1 cellular context compared by ENCODE assay signal in the genomic region with DNA sequence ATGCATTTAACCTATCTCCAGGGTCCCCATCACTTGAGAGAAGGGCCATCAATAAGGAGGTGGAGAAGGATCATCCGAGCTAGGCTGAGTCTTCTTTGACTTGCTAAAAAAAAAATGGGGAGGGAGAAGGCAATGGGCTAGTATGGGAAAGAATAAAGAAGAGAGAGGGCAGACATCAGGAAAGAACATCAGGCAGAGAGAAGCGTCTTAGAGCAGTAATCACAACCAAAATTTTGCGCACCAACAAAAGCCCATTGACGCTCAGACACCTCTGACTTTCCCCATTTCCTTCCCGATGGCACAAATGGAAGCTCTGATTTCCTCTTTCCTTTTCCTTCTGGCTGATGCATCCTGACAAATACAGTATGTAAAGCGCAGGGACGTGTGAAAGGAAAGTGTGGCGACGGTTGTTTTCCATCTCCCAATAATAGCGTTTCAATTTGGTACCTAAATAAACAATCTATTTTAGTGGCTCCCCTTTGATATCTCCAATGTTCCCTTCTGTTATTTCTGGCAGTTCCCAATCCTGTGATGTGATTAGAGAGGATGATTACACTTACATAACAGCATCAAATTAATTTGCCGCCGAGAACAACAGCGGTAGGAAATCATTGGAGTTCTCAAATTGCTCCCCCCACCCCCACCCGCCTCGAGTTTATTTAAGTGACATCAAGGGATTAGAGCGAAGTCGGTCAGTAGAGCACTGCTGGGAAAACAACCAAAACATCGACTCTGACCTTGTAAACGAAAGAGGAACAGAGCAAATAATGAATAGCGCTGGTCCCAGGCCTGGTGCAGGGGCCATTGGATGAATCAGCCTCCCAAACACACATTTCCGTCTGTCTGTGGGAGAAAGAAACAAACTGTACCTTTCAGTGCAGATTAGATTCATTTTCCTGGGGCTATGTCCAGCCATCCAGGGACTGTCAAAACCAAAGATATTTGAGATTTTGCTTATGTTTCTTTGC.
TF ChIP-seq lines count a peak whose summit lies in the region.

No MANE protein-coding gene starts in this region.

TF ChIP-seq in HepG2, 621 proteins besides CTCF, POLR2A, EP300 and RAD21 (continued from another document and continues in another):
- TF ChIP-seq, protein P1, sequence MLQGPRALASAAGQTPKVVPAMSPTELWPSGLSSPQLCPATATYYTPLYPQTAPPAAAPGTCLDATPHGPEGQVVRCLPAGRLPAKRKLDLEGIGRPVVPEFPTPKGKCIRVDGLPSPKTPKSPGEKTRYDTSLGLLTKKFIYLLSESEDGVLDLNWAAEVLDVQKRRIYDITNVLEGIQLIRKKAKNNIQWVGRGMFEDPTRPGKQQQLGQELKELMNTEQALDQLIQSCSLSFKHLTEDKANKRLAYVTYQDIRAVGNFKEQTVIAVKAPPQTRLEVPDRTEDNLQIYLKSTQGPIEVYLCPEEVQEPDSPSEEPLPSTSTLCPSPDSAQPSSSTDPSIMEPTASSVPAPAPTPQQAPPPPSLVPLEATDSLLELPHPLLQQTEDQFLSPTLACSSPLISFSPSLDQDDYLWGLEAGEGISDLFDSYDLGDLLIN (CRISPR knock-in tag; IDR thresholded peaks at IDR 0.05; ENCODE audit: borderline replicate concordance) = no peak
- TF ChIP-seq, protein P2, sequence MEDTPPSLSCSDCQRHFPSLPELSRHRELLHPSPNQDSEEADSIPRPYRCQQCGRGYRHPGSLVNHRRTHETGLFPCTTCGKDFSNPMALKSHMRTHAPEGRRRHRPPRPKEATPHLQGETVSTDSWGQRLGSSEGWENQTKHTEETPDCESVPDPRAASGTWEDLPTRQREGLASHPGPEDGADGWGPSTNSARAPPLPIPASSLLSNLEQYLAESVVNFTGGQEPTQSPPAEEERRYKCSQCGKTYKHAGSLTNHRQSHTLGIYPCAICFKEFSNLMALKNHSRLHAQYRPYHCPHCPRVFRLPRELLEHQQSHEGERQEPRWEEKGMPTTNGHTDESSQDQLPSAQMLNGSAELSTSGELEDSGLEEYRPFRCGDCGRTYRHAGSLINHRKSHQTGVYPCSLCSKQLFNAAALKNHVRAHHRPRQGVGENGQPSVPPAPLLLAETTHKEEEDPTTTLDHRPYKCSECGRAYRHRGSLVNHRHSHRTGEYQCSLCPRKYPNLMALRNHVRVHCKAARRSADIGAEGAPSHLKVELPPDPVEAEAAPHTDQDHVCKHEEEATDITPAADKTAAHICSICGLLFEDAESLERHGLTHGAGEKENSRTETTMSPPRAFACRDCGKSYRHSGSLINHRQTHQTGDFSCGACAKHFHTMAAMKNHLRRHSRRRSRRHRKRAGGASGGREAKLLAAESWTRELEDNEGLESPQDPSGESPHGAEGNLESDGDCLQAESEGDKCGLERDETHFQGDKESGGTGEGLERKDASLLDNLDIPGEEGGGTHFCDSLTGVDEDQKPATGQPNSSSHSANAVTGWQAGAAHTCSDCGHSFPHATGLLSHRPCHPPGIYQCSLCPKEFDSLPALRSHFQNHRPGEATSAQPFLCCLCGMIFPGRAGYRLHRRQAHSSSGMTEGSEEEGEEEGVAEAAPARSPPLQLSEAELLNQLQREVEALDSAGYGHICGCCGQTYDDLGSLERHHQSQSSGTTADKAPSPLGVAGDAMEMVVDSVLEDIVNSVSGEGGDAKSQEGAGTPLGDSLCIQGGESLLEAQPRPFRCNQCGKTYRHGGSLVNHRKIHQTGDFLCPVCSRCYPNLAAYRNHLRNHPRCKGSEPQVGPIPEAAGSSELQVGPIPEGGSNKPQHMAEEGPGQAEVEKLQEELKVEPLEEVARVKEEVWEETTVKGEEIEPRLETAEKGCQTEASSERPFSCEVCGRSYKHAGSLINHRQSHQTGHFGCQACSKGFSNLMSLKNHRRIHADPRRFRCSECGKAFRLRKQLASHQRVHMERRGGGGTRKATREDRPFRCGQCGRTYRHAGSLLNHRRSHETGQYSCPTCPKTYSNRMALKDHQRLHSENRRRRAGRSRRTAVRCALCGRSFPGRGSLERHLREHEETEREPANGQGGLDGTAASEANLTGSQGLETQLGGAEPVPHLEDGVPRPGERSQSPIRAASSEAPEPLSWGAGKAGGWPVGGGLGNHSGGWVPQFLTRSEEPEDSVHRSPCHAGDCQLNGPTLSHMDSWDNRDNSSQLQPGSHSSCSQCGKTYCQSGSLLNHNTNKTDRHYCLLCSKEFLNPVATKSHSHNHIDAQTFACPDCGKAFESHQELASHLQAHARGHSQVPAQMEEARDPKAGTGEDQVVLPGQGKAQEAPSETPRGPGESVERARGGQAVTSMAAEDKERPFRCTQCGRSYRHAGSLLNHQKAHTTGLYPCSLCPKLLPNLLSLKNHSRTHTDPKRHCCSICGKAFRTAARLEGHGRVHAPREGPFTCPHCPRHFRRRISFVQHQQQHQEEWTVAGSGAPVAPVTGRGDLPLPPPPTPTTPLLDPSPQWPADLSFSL (CRISPR knock-in tag; IDR thresholded peaks at IDR 0.05) = no peak
- TF ChIP-seq, protein P3, sequence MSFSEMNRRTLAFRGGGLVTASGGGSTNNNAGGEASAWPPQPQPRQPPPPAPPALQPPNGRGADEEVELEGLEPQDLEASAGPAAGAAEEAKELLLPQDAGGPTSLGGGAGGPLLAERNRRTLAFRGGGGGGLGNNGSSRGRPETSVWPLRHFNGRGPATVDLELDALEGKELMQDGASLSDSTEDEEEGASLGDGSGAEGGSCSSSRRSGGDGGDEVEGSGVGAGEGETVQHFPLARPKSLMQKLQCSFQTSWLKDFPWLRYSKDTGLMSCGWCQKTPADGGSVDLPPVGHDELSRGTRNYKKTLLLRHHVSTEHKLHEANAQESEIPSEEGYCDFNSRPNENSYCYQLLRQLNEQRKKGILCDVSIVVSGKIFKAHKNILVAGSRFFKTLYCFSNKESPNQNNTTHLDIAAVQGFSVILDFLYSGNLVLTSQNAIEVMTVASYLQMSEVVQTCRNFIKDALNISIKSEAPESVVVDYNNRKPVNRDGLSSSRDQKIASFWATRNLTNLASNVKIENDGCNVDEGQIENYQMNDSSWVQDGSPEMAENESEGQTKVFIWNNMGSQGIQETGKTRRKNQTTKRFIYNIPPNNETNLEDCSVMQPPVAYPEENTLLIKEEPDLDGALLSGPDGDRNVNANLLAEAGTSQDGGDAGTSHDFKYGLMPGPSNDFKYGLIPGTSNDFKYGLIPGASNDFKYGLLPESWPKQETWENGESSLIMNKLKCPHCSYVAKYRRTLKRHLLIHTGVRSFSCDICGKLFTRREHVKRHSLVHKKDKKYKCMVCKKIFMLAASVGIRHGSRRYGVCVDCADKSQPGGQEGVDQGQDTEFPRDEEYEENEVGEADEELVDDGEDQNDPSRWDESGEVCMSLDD (CRISPR knock-in tag; IDR thresholded peaks at IDR 0.05; ENCODE audit: borderline replicate concordance) = no peak
- TF ChIP-seq, protein P4, sequence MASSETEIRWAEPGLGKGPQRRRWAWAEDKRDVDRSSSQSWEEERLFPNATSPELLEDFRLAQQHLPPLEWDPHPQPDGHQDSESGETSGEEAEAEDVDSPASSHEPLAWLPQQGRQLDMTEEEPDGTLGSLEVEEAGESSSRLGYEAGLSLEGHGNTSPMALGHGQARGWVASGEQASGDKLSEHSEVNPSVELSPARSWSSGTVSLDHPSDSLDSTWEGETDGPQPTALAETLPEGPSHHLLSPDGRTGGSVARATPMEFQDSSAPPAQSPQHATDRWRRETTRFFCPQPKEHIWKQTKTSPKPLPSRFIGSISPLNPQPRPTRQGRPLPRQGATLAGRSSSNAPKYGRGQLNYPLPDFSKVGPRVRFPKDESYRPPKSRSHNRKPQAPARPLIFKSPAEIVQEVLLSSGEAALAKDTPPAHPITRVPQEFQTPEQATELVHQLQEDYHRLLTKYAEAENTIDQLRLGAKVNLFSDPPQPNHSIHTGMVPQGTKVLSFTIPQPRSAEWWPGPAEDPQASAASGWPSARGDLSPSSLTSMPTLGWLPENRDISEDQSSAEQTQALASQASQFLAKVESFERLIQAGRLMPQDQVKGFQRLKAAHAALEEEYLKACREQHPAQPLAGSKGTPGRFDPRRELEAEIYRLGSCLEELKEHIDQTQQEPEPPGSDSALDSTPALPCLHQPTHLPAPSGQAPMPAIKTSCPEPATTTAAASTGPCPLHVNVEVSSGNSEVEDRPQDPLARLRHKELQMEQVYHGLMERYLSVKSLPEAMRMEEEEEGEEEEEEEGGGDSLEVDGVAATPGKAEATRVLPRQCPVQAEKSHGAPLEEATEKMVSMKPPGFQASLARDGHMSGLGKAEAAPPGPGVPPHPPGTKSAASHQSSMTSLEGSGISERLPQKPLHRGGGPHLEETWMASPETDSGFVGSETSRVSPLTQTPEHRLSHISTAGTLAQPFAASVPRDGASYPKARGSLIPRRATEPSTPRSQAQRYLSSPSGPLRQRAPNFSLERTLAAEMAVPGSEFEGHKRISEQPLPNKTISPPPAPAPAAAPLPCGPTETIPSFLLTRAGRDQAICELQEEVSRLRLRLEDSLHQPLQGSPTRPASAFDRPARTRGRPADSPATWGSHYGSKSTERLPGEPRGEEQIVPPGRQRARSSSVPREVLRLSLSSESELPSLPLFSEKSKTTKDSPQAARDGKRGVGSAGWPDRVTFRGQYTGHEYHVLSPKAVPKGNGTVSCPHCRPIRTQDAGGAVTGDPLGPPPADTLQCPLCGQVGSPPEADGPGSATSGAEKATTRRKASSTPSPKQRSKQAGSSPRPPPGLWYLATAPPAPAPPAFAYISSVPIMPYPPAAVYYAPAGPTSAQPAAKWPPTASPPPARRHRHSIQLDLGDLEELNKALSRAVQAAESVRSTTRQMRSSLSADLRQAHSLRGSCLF (CRISPR knock-in tag; IDR thresholded peaks at IDR 0.05; ENCODE audit: borderline replicate concordance) = no peak
- TF ChIP-seq ZNF598 (CRISPR knock-in tag; IDR thresholded peaks at IDR 0.05; ENCODE audit: borderline replicate concordance) (no peak), EHMT2 (IDR thresholded peaks at IDR 0.05; ENCODE audit: borderline replicate concordance, low read depth, low read length) (peak; percentile 64; the same call in 1 of the 2 replicates), SPEN (CRISPR knock-in tag; IDR thresholded peaks at IDR 0.05; ENCODE audit: low read depth) (peak; percentile 44; the same call in 1 of the 2 replicates), KAT7 (CRISPR knock-in tag; IDR thresholded peaks at IDR 0.05; ENCODE audit: borderline replicate concordance) (no peak), ARNT2 (CRISPR knock-in tag; IDR thresholded peaks at IDR 0.05; ENCODE audit: low read depth) (no peak), ZNF550 (CRISPR knock-in tag; IDR thresholded peaks at IDR 0.05; ENCODE audit: borderline replicate concordance) (no peak), EZH2 (conservative IDR thresholded peaks at IDR 0.05; ENCODE audit: low read depth, low read length) (no peak), ETV5 (CRISPR knock-in tag; IDR thresholded peaks at IDR 0.05; ENCODE audit: borderline replicate concordance) (peak; percentile 77; the same call in 1 of the 2 replicates), SNAPC2 (CRISPR knock-in tag; IDR thresholded peaks at IDR 0.05) (no peak; the same call in 1 of the 2 replicates), PCBP1 (IDR thresholded peaks at IDR 0.05; ENCODE audit: borderline replicate concordance, low read depth, low read length) (no peak), FOXC1 (CRISPR knock-in tag; IDR thresholded peaks at IDR 0.05; ENCODE audit: borderline replicate concordance) (no peak), ASH2L (IDR thresholded peaks at IDR 0.05; ENCODE audit: insufficient read length, low read depth, low read length) (peak; percentile 69)
- TF ChIP-seq, protein P5, sequence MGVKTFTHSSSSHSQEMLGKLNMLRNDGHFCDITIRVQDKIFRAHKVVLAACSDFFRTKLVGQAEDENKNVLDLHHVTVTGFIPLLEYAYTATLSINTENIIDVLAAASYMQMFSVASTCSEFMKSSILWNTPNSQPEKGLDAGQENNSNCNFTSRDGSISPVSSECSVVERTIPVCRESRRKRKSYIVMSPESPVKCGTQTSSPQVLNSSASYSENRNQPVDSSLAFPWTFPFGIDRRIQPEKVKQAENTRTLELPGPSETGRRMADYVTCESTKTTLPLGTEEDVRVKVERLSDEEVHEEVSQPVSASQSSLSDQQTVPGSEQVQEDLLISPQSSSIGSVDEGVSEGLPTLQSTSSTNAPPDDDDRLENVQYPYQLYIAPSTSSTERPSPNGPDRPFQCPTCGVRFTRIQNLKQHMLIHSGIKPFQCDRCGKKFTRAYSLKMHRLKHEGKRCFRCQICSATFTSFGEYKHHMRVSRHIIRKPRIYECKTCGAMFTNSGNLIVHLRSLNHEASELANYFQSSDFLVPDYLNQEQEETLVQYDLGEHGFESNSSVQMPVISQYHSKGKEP (CRISPR knock-in tag; IDR thresholded peaks at IDR 0.05) = no peak
- TF ChIP-seq, protein P6, sequence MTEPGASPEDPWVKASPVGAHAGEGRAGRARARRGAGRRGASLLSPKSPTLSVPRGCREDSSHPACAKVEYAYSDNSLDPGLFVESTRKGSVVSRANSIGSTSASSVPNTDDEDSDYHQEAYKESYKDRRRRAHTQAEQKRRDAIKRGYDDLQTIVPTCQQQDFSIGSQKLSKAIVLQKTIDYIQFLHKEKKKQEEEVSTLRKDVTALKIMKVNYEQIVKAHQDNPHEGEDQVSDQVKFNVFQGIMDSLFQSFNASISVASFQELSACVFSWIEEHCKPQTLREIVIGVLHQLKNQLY (CRISPR knock-in tag; IDR thresholded peaks at IDR 0.05) = peak; percentile 46; the same call in 1 of the 2 replicates
- TF ChIP-seq, protein P7, sequence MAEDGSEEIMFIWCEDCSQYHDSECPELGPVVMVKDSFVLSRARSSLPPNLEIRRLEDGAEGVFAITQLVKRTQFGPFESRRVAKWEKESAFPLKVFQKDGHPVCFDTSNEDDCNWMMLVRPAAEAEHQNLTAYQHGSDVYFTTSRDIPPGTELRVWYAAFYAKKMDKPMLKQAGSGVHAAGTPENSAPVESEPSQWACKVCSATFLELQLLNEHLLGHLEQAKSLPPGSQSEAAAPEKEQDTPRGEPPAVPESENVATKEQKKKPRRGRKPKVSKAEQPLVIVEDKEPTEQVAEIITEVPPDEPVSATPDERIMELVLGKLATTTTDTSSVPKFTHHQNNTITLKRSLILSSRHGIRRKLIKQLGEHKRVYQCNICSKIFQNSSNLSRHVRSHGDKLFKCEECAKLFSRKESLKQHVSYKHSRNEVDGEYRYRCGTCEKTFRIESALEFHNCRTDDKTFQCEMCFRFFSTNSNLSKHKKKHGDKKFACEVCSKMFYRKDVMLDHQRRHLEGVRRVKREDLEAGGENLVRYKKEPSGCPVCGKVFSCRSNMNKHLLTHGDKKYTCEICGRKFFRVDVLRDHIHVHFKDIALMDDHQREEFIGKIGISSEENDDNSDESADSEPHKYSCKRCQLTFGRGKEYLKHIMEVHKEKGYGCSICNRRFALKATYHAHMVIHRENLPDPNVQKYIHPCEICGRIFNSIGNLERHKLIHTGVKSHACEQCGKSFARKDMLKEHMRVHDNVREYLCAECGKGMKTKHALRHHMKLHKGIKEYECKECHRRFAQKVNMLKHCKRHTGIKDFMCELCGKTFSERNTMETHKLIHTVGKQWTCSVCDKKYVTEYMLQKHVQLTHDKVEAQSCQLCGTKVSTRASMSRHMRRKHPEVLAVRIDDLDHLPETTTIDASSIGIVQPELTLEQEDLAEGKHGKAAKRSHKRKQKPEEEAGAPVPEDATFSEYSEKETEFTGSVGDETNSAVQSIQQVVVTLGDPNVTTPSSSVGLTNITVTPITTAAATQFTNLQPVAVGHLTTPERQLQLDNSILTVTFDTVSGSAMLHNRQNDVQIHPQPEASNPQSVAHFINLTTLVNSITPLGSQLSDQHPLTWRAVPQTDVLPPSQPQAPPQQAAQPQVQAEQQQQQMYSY (CRISPR knock-in tag; IDR thresholded peaks at IDR 0.05) = no peak
- TF ChIP-seq, protein P8, sequence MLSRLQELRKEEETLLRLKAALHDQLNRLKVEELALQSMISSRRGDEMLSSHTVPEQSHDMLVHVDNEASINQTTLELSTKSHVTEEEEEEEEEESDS (CRISPR knock-in tag; IDR thresholded peaks at IDR 0.05; ENCODE audit: borderline replicate concordance) = no peak; the same call in 1 of the 2 replicates
